In genomic region chr3:9770276-9770812, GRCh38 we compare ENCODE assay signal across 2 cellular contexts.
TF ChIP-seq lines count a peak whose summit lies in the region.

No MANE protein-coding gene starts in this region.

TF ChIP-seq in SK-N-SH, 30 proteins besides CTCF, POLR2A, EP300 and RAD21:
- no peak for TF ChIP-seq SIN3A (IDR thresholded peaks at IDR 0.05; ENCODE audit: borderline replicate concordance, low read depth, low read length)
- TF ChIP-seq GATA2 (CRISPR knock-in tag; IDR thresholded peaks at IDR 0.05): no peak
- TF ChIP-seq USF2 (IDR thresholded peaks at IDR 0.05; ENCODE audit: borderline replicate concordance, low read depth, low read length): no peak
- no peak for TF ChIP-seq USF1 (IDR thresholded peaks at IDR 0.05; ENCODE audit: borderline replicate concordance, low read depth)
- TF ChIP-seq NFIC (IDR thresholded peaks at IDR 0.05; ENCODE audit: borderline replicate concordance): no peak
TF ChIP-seq in SK-N-SH: peak in this region for 0.

TF ChIP-seq in SK-N-SH treated with all-trans-retinoic acid at 6 μM for 48 hours, 23 proteins besides CTCF, POLR2A, EP300 and RAD21:
- TF ChIP-seq ISL1 (CRISPR knock-in tag; IDR thresholded peaks at IDR 0.05): no peak
- no peak for TF ChIP-seq CSDC2 (CRISPR knock-in tag; IDR thresholded peaks at IDR 0.05)
- no peak for TF ChIP-seq CSRNP3 (CRISPR knock-in tag; IDR thresholded peaks at IDR 0.05)
- no peak for TF ChIP-seq RARB (CRISPR knock-in tag; IDR thresholded peaks at IDR 0.05)
- TF ChIP-seq PATZ1 (CRISPR knock-in tag; IDR thresholded peaks at IDR 0.05; ENCODE audit: borderline replicate concordance): no peak
- no peak for TF ChIP-seq CREB5 (CRISPR knock-in tag; IDR thresholded peaks at IDR 0.05; ENCODE audit: low read depth)
- TF ChIP-seq TCF4 (CRISPR knock-in tag; IDR thresholded peaks at IDR 0.05; ENCODE audit: borderline replicate concordance): no peak
- TF ChIP-seq ZNF565 (CRISPR knock-in tag; conservative IDR thresholded peaks at IDR 0.05; ENCODE audit: low read depth): no peak
- TF ChIP-seq SNAI2 (CRISPR knock-in tag; IDR thresholded peaks at IDR 0.05): no peak
- no peak for TF ChIP-seq BACH2 (CRISPR knock-in tag; IDR thresholded peaks at IDR 0.05; ENCODE audit: borderline replicate concordance)
- TF ChIP-seq ARNTL (CRISPR knock-in tag; IDR thresholded peaks at IDR 0.05; ENCODE audit: borderline replicate concordance, low read depth): no peak
- no peak for TF ChIP-seq ZC3H10 (CRISPR knock-in tag; IDR thresholded peaks at IDR 0.05)
- TF ChIP-seq TOX (CRISPR knock-in tag; IDR thresholded peaks at IDR 0.05; ENCODE audit: borderline replicate concordance): no peak
TF ChIP-seq in SK-N-SH treated with all-trans-retinoic acid at 6 μM for 48 hours: peak in this region for 0.
